ENCODE assay signal across 12 cellular contexts in the genomic region with DNA sequence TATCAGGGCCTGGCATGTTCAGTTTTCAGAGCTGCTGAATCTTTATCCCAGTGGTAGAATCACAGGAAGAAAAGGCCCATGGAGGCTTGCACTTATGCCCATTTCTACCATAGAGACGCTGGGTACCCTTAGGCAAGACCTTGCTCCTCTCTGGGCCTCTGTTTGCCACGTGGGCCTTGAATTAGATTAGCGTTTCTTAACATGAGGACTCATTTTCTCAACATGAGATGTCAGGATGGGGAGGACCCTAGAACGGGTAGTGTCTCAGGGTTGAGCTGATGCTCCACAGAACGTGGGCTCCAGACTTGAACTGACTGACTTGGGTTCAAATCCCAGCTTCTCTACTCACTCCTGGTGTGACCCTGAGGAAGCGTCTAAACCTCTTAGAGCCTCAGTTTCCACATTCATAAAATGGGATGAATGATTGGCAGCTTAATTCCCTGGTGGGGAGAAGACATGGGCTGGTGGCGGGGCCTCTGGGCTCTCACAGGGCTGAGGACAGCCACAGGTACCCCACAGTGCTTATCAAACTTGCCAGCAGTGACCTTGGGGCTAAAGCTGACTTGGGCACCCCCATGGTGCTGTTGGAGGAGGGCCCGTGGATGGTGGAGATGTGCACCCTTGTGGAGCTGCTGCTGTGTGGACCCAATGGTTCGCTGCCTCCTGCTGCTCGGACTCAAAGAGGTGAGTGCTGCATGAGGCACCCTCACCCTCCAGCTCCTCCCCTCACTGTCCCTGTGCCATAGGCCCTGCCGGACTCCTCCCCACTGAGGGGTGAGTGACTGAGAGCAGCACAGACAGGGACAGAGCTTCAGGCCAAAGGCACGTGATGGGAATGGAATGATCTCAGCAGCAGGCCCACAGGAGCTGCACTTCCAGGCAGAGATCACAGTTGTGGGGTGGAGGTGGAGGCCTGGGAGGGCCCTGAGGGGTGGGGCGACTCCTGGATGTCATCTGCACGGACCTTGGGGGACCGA. TPM values are rescaled to one million over a fixed set of nuclear protein-coding genes. Genes with fewer than 3 reads are reported as not detected.
DNase-seq lines count a peak whose midpoint lies in the region; ATAC-seq lines count a peak whose summit lies in the region.
"Had no signal": no experiment of that assay in that cellular context is flagged by ENCODE, and none has a peak within 500 bp of the region (broad histone marks: within the 10 kb centered on the region; RNA-seq: fewer than 3 reads in every experiment).

No MANE protein-coding gene starts in this region.

- peaks cover 8% of the 10 kb centered on the region for H3K9me3 Mint-ChIP-seq in activated T-cell treated with anti-CD3 and anti-CD28 coated beads, Interleukin-2, amount 50 U/mL, for 4 hours

- H3K4me3 Mint-ChIP-seq in activated T-cell treated with anti-CD3 and anti-CD28 coated beads, Interleukin-2, amount 50 U/mL, for 4 hours = no peak overlapping the region

- peaks cover 8% of the 10 kb centered on the region for H3K36me3 Mint-ChIP-seq in activated T-cell treated with anti-CD3 and anti-CD28 coated beads, Interleukin-2, amount 50 U/mL, for 4 hours (ENCODE audit: insufficient read depth)

- ATAC-seq in activated T-cell treated with anti-CD3 and anti-CD28 coated beads, Interleukin-2, amount 50 U/mL, for 4 hours = no peak
- ATAC-seq: body of pancreas, GM12878 had no signal

- intact Hi-C loops in cardiac septum (cut with DNase I) = no loop called here

- no peaks in the 10 kb centered on the region for H3K27me3 Mint-ChIP-seq in activated T-cell treated with anti-CD3 and anti-CD28 coated beads, Interleukin-2, amount 50 U/mL, for 4 hours (ENCODE audit: low read depth)

- peak; percentile 8 for DNase-seq in activated T-cell treated with anti-CD3 and anti-CD28 coated beads, Interleukin-2, amount 50 U/mL, for 1 hour
- DNase-seq in activated T-cell treated with anti-CD3 and anti-CD28 coated beads, Interleukin-2, amount 50 U/mL, for 4 hours = no peak
- DNase-seq in SK-N-DZ (ENCODE audit: low spot score) = peak; percentile 33
- DNase-seq in cardiac septum (ENCODE audit: low spot score) = peak; percentile 78
- DNase-seq in stimulated activated CD8-positive, alpha-beta memory T cell treated with anti-CD3 and anti-CD28 coated beads, Interleukin-4, amount 100 ng/mL, for 48 hours = peak; percentile 20
- DNase-seq in effector CD4-positive, alpha-beta T cell = no peak
- no peak for DNase-seq in SHP77 (lab: John Stamatoyannopoulos, UW)
- DNase-seq in UCSD-AML1 (lab: John Stamatoyannopoulos, UW; ENCODE audit: unreplicated experiment) = no peak
- DNase-seq: body of pancreas, NCI-H2171 treated with DMSO at 0.1 percent for 48 hours had no signal

- H3K4me1 Mint-ChIP-seq in activated T-cell treated with anti-CD3 and anti-CD28 coated beads, Interleukin-2, amount 50 U/mL, for 4 hours (ENCODE audit: low read depth) = peaks cover 11% of the 10 kb centered on the region

RNA-seq across cellular contexts. Expression of a gene that starts 28.2 kb away (rescaled TPM):
- total RNA-seq in activated T-cell treated with anti-CD3 and anti-CD28 coated beads, Interleukin-2, amount 50 U/mL, for 4 hours = not detected
- polyA plus RNA-seq in SK-N-DZ (2014; cell fraction: cytosol; rRNA removed) = not detected in 2 replicates
- not detected in 2 replicates for polyA plus RNA-seq in SK-N-DZ (2014; cell fraction: nucleus; rRNA removed)
- total RNA-seq in cardiac septum = not detected
- total RNA-seq: body of pancreas, glomerular endothelial cell, GM12878 had no signal
- polyA plus RNA-seq: GM12878 had no signal

RNA-seq across cellular contexts. Expression of a gene that starts 31.5 kb away (rescaled TPM):
- total RNA-seq in activated T-cell treated with anti-CD3 and anti-CD28 coated beads, Interleukin-2, amount 50 U/mL, for 4 hours = under 1 TPM in 1 of 3 donors, not detected in 2; 0.11 TPM
- polyA plus RNA-seq in SK-N-DZ (2014; cell fraction: cytosol; rRNA removed) = not detected in 2 replicates
- polyA plus RNA-seq in SK-N-DZ (2014; cell fraction: nucleus; rRNA removed) = not detected in 2 replicates
- total RNA-seq in cardiac septum = not detected
- total RNA-seq: body of pancreas, glomerular endothelial cell, GM12878 had no signal
- polyA plus RNA-seq: GM12878 had no signal

RNA-seq across cellular contexts. Expression of a gene that starts 55.5 kb away (rescaled TPM):
- total RNA-seq in activated T-cell treated with anti-CD3 and anti-CD28 coated beads, Interleukin-2, amount 50 U/mL, for 4 hours = not detected
- polyA plus RNA-seq in SK-N-DZ (2014; cell fraction: cytosol; rRNA removed) = not detected in 2 replicates
- not detected in 2 replicates for polyA plus RNA-seq in SK-N-DZ (2014; cell fraction: nucleus; rRNA removed)
- total RNA-seq in cardiac septum = not detected
- total RNA-seq: body of pancreas, glomerular endothelial cell, GM12878 had no signal
- polyA plus RNA-seq: GM12878 had no signal

Comparison
In these comparisons a context has a peak if more than half of its experiments do, and no peak if none do; other contexts are left out.
1. DNase-seq: peak in activated T-cell treated with anti-CD3 and anti-CD28 coated beads, Interleukin-2, amount 50 U/mL, for 1 hour (single experiment), SK-N-DZ (single experiment), cardiac septum (single experiment) and stimulated activated CD8-positive, alpha-beta memory T cell treated with anti-CD3 and anti-CD28 coated beads, Interleukin-4, amount 100 ng/mL, for 48 hours (single experiment); none in activated T-cell treated with anti-CD3 and anti-CD28 coated beads, Interleukin-2, amount 50 U/mL, for 4 hours (single experiment), effector CD4-positive, alpha-beta T cell (single experiment), SHP77 (0 of 2) and UCSD-AML1 (single experiment).